ENCODE assay signal across 8 cellular contexts in genomic region chr2:216015722-216016464, GRCh38. TPM values are rescaled to one million over a fixed set of nuclear protein-coding genes. Genes with fewer than 3 reads are reported as not detected.
A peak's percentile ranks its signal among the peaks of the same experiment; 100 is the strongest.
DNase-seq lines count a peak whose midpoint lies in the region; ATAC-seq lines count a peak whose summit lies in the region.

No MANE protein-coding gene starts in this region.

- H3K27ac Mint-ChIP-seq in activated naive CD8-positive, alpha-beta T cell treated with anti-CD3 and anti-CD28 coated beads, Interleukin-2, amount 50 U/mL, for 24 hours, result peak overlapping the region; percentile 82

- peak overlapping the region; percentile 48 for H3K4me3 Mint-ChIP-seq in activated naive CD8-positive, alpha-beta T cell treated with anti-CD3 and anti-CD28 coated beads, Interleukin-2, amount 50 U/mL, for 24 hours

- peak; percentile 80 for ATAC-seq in HG02852 (IDR thresholded peaks at IDR 0.05; ENCODE audit: unreplicated experiment)
- peak; percentile 82 for ATAC-seq in activated naive CD8-positive, alpha-beta T cell treated with anti-CD3 and anti-CD28 coated beads, Interleukin-2, amount 50 U/mL, for 24 hours

- H3K36me3 Mint-ChIP-seq in activated naive CD8-positive, alpha-beta T cell treated with anti-CD3 and anti-CD28 coated beads, Interleukin-2, amount 50 U/mL, for 24 hours (ENCODE audit: low read depth), result no peaks in the 10 kb centered on the region

- no peaks in the 10 kb centered on the region for H3K27me3 Mint-ChIP-seq in activated naive CD8-positive, alpha-beta T cell treated with anti-CD3 and anti-CD28 coated beads, Interleukin-2, amount 50 U/mL, for 24 hours

- no peaks in the 10 kb centered on the region for H3K9me3 Mint-ChIP-seq in activated naive CD8-positive, alpha-beta T cell treated with anti-CD3 and anti-CD28 coated beads, Interleukin-2, amount 50 U/mL, for 24 hours

- H3K4me1 Mint-ChIP-seq in activated naive CD8-positive, alpha-beta T cell treated with anti-CD3 and anti-CD28 coated beads, Interleukin-2, amount 50 U/mL, for 24 hours, result peaks cover 56% of the 10 kb centered on the region

- DNase-seq in DMS 273 (lab: John Stamatoyannopoulos, UW; ENCODE audit: unreplicated experiment), result peak; percentile 56
- DNase-seq in DMS 273 treated with DMSO at 0.1 percent for 48 hours (lab: John Stamatoyannopoulos, UW), result no peak
- DNase-seq in NCI-H524 (lab: John Stamatoyannopoulos, UW), result peak; percentile 75 to 96
- peak; percentile 48 for DNase-seq in activated naive CD8-positive, alpha-beta T cell treated with anti-CD3 and anti-CD28 coated beads, Interleukin-2, amount 50 U/mL, for 24 hours
- DNase-seq in mesenteric fat pad (ENCODE audit: low spot score), result no peak
- no peak for DNase-seq in DMS114 treated with DMSO at 0.1 percent for 48 hours (lab: John Stamatoyannopoulos, UW; ENCODE audit: unreplicated experiment)
- DNase-seq in ureter (ENCODE audit: low spot score), result no peak

RNA-seq across cellular contexts. Expression of gene MREG, which starts 2.5 kb away (rescaled TPM):
- 5.7 TPM for total RNA-seq in mesenteric fat pad
- total RNA-seq in ureter, result 13.8 TPM

Comparison
In these comparisons a context has a peak if more than half of its experiments do, and no peak if none do; other contexts are left out.
1. DNase-seq: peak in DMS 273 (single experiment), NCI-H524 (2 of 2) and activated naive CD8-positive, alpha-beta T cell treated with anti-CD3 and anti-CD28 coated beads, Interleukin-2, amount 50 U/mL, for 24 hours (single experiment); none in DMS 273 treated with DMSO at 0.1 percent for 48 hours (single experiment), mesenteric fat pad (single experiment), DMS114 treated with DMSO at 0.1 percent for 48 hours (single experiment) and ureter (single experiment).